ENCODE assay signal across 1 cellular context in the genomic region with DNA sequence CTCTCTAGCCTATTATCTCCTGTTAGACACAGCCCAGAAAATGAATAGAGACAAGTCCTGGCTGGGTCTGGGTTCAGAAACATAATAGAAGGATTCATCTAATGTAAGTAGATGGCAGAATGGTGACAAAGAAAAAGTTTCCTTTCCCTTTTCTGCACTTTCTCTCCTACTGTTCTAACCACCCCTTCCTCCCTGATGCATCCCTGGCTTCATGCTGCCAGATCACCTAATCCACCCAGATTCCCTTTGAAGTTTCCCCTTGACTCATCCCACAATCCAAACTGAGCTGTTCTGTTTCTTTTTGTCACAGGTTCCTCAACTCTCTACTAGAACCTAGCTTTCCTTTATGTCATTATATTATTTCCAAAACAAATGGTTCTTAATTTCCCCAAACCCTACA.
TF ChIP-seq lines count a peak whose summit lies in the region.

No MANE protein-coding gene starts in this region.

TF ChIP-seq in GM12878, 131 proteins besides CTCF, POLR2A, EP300 and RAD21:
- no peak for TF ChIP-seq ZNF274 (IDR thresholded peaks at IDR 0.05; ENCODE audit: insufficient read depth, insufficient read length)
- 0 out of 2 replicates have a peak, but pooled peaks have one; percentile 20 for TF ChIP-seq HDGF (IDR thresholded peaks at IDR 0.05)
- no peak for TF ChIP-seq ZNF622 (IDR thresholded peaks at IDR 0.05)
- TF ChIP-seq, protein P1, sequence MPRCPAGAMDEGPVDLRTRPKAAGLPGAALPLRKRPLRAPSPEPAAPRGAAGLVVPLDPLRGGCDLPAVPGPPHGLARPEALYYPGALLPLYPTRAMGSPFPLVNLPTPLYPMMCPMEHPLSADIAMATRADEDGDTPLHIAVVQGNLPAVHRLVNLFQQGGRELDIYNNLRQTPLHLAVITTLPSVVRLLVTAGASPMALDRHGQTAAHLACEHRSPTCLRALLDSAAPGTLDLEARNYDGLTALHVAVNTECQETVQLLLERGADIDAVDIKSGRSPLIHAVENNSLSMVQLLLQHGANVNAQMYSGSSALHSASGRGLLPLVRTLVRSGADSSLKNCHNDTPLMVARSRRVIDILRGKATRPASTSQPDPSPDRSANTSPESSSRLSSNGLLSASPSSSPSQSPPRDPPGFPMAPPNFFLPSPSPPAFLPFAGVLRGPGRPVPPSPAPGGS (IDR thresholded peaks at IDR 0.05; ENCODE audit: borderline replicate concordance, insufficient read depth, low read depth, low read length, poor library complexity, severe bottlenecking) = no peak
- TF ChIP-seq, protein P2, sequence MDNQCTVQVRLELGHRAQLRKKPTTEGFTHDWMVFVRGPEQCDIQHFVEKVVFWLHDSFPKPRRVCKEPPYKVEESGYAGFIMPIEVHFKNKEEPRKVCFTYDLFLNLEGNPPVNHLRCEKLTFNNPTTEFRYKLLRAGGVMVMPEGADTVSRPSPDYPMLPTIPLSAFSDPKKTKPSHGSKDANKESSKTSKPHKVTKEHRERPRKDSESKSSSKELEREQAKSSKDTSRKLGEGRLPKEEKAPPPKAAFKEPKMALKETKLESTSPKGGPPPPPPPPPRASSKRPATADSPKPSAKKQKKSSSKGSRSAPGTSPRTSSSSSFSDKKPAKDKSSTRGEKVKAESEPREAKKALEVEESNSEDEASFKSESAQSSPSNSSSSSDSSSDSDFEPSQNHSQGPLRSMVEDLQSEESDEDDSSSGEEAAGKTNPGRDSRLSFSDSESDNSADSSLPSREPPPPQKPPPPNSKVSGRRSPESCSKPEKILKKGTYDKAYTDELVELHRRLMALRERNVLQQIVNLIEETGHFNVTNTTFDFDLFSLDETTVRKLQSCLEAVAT (IDR thresholded peaks at IDR 0.05) = no peak; the same call in 1 of the 2 replicates
- peak; percentile 38 to 54 for TF ChIP-seq IKZF2 (IDR thresholded peaks at IDR 0.05)
- no peak for TF ChIP-seq MYC (IDR thresholded peaks at IDR 0.05; ENCODE audit: insufficient read depth, insufficient read length, insufficient replicate concordance, low read length, severe bottlenecking)
- TF ChIP-seq, protein P3, sequence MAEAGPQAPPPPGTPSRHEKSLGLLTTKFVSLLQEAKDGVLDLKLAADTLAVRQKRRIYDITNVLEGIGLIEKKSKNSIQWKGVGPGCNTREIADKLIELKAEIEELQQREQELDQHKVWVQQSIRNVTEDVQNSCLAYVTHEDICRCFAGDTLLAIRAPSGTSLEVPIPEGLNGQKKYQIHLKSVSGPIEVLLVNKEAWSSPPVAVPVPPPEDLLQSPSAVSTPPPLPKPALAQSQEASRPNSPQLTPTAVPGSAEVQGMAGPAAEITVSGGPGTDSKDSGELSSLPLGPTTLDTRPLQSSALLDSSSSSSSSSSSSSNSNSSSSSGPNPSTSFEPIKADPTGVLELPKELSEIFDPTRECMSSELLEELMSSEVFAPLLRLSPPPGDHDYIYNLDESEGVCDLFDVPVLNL (IDR thresholded peaks at IDR 0.05; ENCODE audit: low read depth, low read length) = no peak
- no peak for TF ChIP-seq ZSCAN29 (IDR thresholded peaks at IDR 0.05)
- TF ChIP-seq ZNF24 (IDR thresholded peaks at IDR 0.05) = 0 out of 2 replicates have a peak, but pooled peaks have one; percentile 6
- TF ChIP-seq PAX5 (IDR thresholded peaks at IDR 0.05; ENCODE audit: borderline replicate concordance, low read depth, low read length) = no peak
- no peak for TF ChIP-seq EZH2 (IDR thresholded peaks at IDR 0.05; ENCODE audit: borderline replicate concordance, control insufficient read depth, low read depth, low read length)
- peak; percentile 33 for TF ChIP-seq BACH1 (IDR thresholded peaks at IDR 0.05; ENCODE audit: borderline replicate concordance)
- TF ChIP-seq, protein P4, sequence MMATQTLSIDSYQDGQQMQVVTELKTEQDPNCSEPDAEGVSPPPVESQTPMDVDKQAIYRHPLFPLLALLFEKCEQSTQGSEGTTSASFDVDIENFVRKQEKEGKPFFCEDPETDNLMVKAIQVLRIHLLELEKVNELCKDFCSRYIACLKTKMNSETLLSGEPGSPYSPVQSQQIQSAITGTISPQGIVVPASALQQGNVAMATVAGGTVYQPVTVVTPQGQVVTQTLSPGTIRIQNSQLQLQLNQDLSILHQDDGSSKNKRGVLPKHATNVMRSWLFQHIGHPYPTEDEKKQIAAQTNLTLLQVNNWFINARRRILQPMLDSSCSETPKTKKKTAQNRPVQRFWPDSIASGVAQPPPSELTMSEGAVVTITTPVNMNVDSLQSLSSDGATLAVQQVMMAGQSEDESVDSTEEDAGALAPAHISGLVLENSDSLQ (IDR thresholded peaks at IDR 0.05) = no peak
- TF ChIP-seq TCF3 (IDR thresholded peaks at IDR 0.05; ENCODE audit: borderline replicate concordance, insufficient read depth, low read depth, low read length) = no peak
- TF ChIP-seq EED (IDR thresholded peaks at IDR 0.05; ENCODE audit: low read depth) = 0 out of 2 replicates have a peak, but pooled peaks have one; percentile 33
- no peak for TF ChIP-seq CHD1 (IDR thresholded peaks at IDR 0.05; ENCODE audit: low read depth, low read length)
- no peak for TF ChIP-seq CBX3 (IDR thresholded peaks at IDR 0.05; ENCODE audit: borderline replicate concordance, low read depth)
- TF ChIP-seq, protein P5, sequence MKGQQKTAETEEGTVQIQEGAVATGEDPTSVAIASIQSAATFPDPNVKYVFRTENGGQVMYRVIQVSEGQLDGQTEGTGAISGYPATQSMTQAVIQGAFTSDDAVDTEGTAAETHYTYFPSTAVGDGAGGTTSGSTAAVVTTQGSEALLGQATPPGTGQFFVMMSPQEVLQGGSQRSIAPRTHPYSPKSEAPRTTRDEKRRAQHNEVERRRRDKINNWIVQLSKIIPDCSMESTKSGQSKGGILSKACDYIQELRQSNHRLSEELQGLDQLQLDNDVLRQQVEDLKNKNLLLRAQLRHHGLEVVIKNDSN (IDR thresholded peaks at IDR 0.05; ENCODE audit: borderline replicate concordance, extremely low read length, insufficient read depth, low read depth, low read length) = no peak
- TF ChIP-seq, protein P6, sequence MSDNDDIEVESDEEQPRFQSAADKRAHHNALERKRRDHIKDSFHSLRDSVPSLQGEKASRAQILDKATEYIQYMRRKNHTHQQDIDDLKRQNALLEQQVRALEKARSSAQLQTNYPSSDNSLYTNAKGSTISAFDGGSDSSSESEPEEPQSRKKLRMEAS (IDR thresholded peaks at IDR 0.05; ENCODE audit: low read depth, low read length) = no peak
- no peak for TF ChIP-seq NBN (IDR thresholded peaks at IDR 0.05)
- peak; percentile 16; the same call in 1 of the 2 replicates for TF ChIP-seq BMI1 (IDR thresholded peaks at IDR 0.05; ENCODE audit: borderline replicate concordance)
- TF ChIP-seq SMAD1 (IDR thresholded peaks at IDR 0.05; ENCODE audit: low read depth, partially characterized antibody) = no peak
TF ChIP-seq in GM12878: peak in this region for 6.
